ENCODE assay signal across 8 cellular contexts in genomic region chr19:38557205-38557799, GRCh38.
DNase-seq lines count a peak whose midpoint lies in the region; ATAC-seq and TF ChIP-seq lines count a peak whose summit lies in the region.

No MANE protein-coding gene starts in this region.

- no peaks in the 10 kb centered on the region for H3K9me3 Mint-ChIP-seq in immature natural killer cell

- CTCF ChIA-PET in A673 (lab: Charles Lee), result no interaction called here

- peaks cover 0 to 18% (median 5%) of the 10 kb centered on the region in 3 donors for H3K27me3 Mint-ChIP-seq in immature natural killer cell (ENCODE audit: low read depth in 3 of 3)

- no peaks in the 10 kb centered on the region for H4K20me1 ChIP-seq in OCI-LY3 (ENCODE audit: insufficient read depth, low read length)

- peak; percentile 38 for ATAC-seq in GM21576 (IDR thresholded peaks at IDR 0.05; ENCODE audit: unreplicated experiment)

- H3K27me3 ChIP-seq in OCI-LY3 (ENCODE audit: low read depth, low read length), result peaks cover 15% of the 10 kb centered on the region
- H3K27me3 ChIP-seq in A673 (replicated peaks; ENCODE audit: insufficient read depth, low read depth, low read length, poor library complexity), result no peaks in the 10 kb centered on the region

- POLR2A ChIA-PET in A673 (lab: Charles Lee; ENCODE audit: low non-redundant PET), result no interaction called here

- H3K4me3 ChIP-seq in OCI-LY3 (ENCODE audit: low read length) (peak overlapping the region; percentile 63), A673 (ENCODE audit: low read depth, low read length, poor library complexity, severe bottlenecking) (no peak overlapping the region)

- no peaks in the 10 kb centered on the region for H3K36me3 ChIP-seq in OCI-LY3 (replicated peaks; ENCODE audit: low read depth, low read length)
- H3K36me3 ChIP-seq in A673 (ENCODE audit: insufficient read depth, low read length, poor library complexity, severe bottlenecking), result no peaks in the 10 kb centered on the region

- peaks cover 58% of the 10 kb centered on the region for H3K4me1 ChIP-seq in OCI-LY3 (ENCODE audit: low read length)
- no peaks in the 10 kb centered on the region for H3K4me1 ChIP-seq in A673 (ENCODE audit: insufficient read depth, low read length, poor library complexity, severe bottlenecking)

- H3K27ac ChIP-seq in OCI-LY3 (ENCODE audit: low read length) (peak overlapping the region; percentile 64), A673 (ENCODE audit: low read depth, low read length, poor library complexity, severe bottlenecking) (no peak overlapping the region)

- peak overlapping the region; percentile 71 for H3K4me2 ChIP-seq in OCI-LY3 (ENCODE audit: low read length)

- H3K9me3 ChIP-seq in OCI-LY3 (ENCODE audit: insufficient read depth, low read length), result no peaks in the 10 kb centered on the region
- no peaks in the 10 kb centered on the region for H3K9me3 ChIP-seq in A673 (ENCODE audit: low read depth, low read length, poor library complexity, severe bottlenecking)

- peak overlapping the region; percentile 34; the same call in 1 of the 2 replicates for H3K9ac ChIP-seq in OCI-LY3 (ENCODE audit: low read length)

- intact Hi-C loops in A673 (cut with micrococcal nuclease; ENCODE audit: unreplicated experiment), result no loop called here

- H3K4me1 Mint-ChIP-seq in immature natural killer cell, result peaks cover 16 to 17% of the 10 kb centered on the region in 2 donors

- no peaks in the 10 kb centered on the region for H3K36me3 Mint-ChIP-seq in immature natural killer cell

- peak overlapping the region; percentile 22 to 86 (median 74) for H3K27ac Mint-ChIP-seq in immature natural killer cell

- peak overlapping the region; percentile 22 to 73 (median 62) for H3K4me3 Mint-ChIP-seq in immature natural killer cell

- no TSS peak for BruUV-seq in A673 (replicated peaks; lab: Mats Ljungman, UMichigan)

- H3K79me2 ChIP-seq in OCI-LY3 (ENCODE audit: low read length), result no peaks in the 10 kb centered on the region

- TF ChIP-seq CTCF in GM13976 (IDR thresholded peaks at IDR 0.05; ENCODE audit: borderline replicate concordance, control extremely low read depth, extremely low read depth, insufficient read depth, missing control alignments) (peak; percentile 38), OCI-LY3 (IDR thresholded peaks at IDR 0.05; ENCODE audit: low read depth, low read length) (peak; percentile 51), A673 (conservative IDR thresholded peaks at IDR 0.05; ENCODE audit: low read depth, low read length) (no peak)

- no peak overlapping the region for H2AFZ ChIP-seq in OCI-LY3 (ENCODE audit: low read depth, low read length)

- DNase-seq in GM13976 (ENCODE audit: low spot score) (no peak), immature natural killer cell (peak in 2 of 3 donors; percentile 23 to 46), GDM1 (lab: John Stamatoyannopoulos, UW) (no peak), A673 (ENCODE audit: low spot score) (no peak), NCI-H774 (lab: John Stamatoyannopoulos, UW) (no peak), NCI-H2029 (lab: John Stamatoyannopoulos, UW) (no peak)

- in situ Hi-C loops in GM13976 (cut with MboI; ENCODE audit: low sequenced_read_pairs, unreplicated experiment), result no loop called here

Comparison
In these comparisons a context has a peak if more than half of its experiments do, and no peak if none do; other contexts are left out.
1. DNase-seq: peak in immature natural killer cell (2 of 3); none in GM13976 (single experiment), GDM1 (single experiment), A673 (single experiment), NCI-H774 (single experiment) and NCI-H2029 (single experiment).